In the genomic region with DNA sequence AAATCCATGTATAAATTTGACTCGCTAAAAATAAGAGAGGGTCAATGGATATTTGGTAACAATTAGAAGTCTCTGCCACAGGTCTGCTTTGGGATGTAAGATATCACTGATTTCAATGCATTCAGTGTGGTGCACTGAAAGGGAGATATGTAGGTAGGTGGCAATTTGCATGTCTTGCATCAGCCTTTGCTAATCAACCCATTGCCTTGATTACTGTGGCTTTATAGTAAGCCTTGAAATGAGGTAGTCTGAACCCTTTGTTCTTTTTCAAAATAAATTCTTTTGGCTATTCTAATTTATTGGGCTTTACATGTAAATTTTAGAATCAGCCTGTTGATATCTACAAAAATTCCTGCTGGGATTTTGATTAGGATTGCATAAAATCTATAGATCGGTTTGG, we compare ENCODE assay signal across 19 cellular contexts. TPM values are rescaled to one million over a fixed set of nuclear protein-coding genes. Genes with fewer than 3 reads are reported as not detected.
DNase-seq lines count a peak whose midpoint lies in the region; ATAC-seq, FAIRE-seq and TF ChIP-seq lines count a peak whose summit lies in the region.
"Had no signal": no experiment of that assay in that cellular context is flagged by ENCODE, and none has a peak within 500 bp of the region (broad histone marks: within the 10 kb centered on the region; RNA-seq: fewer than 3 reads in every experiment).

No MANE protein-coding gene starts in this region.

- H2AFZ ChIP-seq in HepG2 (ENCODE audit: low read length): no peak overlapping the region
- H2AFZ ChIP-seq in K562 (ENCODE audit: low read depth, low read length): no peak overlapping the region
- no peak overlapping the region for H2AFZ ChIP-seq in H1 (ENCODE audit: low read length)
- H2AFZ ChIP-seq in mesenchymal stem cell (ENCODE audit: low read depth, low read length): no peak overlapping the region

- H2AK5ac ChIP-seq in H1 (ENCODE audit: low read depth, low read length) (no peak overlapping the region), mesenchymal stem cell (ENCODE audit: low read length, severe bottlenecking) (no peak overlapping the region)

- H3K23ac ChIP-seq in H1 (ENCODE audit: insufficient read length) (no peak overlapping the region), mesenchymal stem cell (ENCODE audit: low read length in 2 of 2) (no peak overlapping the region)

- no peak overlapping the region for H4K5ac ChIP-seq in H1 (ENCODE audit: insufficient read length, low read depth, low read length)

- ATAC-seq in HepG2 (no peak), right lobe of liver (no peak), K562 (peak; percentile 25; the same call in 1 of the 3 replicates)
- ATAC-seq: A549; CD8-positive, alpha-beta T cell had no signal

- CTCF ChIA-PET in HepG2 (lab: Yijun Ruan, JAX; ENCODE audit: low intra/inter-chr PET ratio, low total read pairs) (no interaction called here), K562 (lab: Yijun Ruan, JAX; ENCODE audit: low intra/inter-chr PET ratio) (no interaction called here), H1 (lab: Charles Lee; ENCODE audit: partially characterized antibody) (no interaction called here)

- no peak for TF ChIP-seq CTCF in HepG2 (CRISPR knock-in tag; IDR thresholded peaks at IDR 0.05)
- no peak for TF ChIP-seq CTCF in right lobe of liver (IDR thresholded peaks at IDR 0.05)
- no peak for TF ChIP-seq CTCF in K562 (IDR thresholded peaks at IDR 0.05 in 2 of 3, conservative IDR thresholded peaks at IDR 0.05 in 1 of 3; ENCODE audit: insufficient read depth in 2 of 3, low read depth in 1 of 3, low read length in 3 of 3)
- TF ChIP-seq CTCF in H1 (IDR thresholded peaks at IDR 0.05; ENCODE audit: control extremely low read depth in 1 of 3, insufficient read depth in 1 of 3, low read depth in 1 of 3, low read length in 3 of 3): no peak

- TF ChIP-seq RAD21 in HepG2 (CRISPR knock-in tag; IDR thresholded peaks at IDR 0.05) (no peak), K562 (CRISPR knock-in tag; conservative IDR thresholded peaks at IDR 0.05 in 1 of 2, IDR thresholded peaks at IDR 0.05 in 1 of 2) (no peak), H1 (IDR thresholded peaks at IDR 0.05 in 1 of 2, conservative IDR thresholded peaks at IDR 0.05 in 1 of 2; ENCODE audit: low read depth in 2 of 2, low read length in 2 of 2) (no peak)

- no peak overlapping the region for H2BK12ac ChIP-seq in H1 (ENCODE audit: low read depth, low read length)
- no peak overlapping the region for H2BK12ac ChIP-seq in mesenchymal stem cell (ENCODE audit: low read length in 2 of 2)

- no peak overlapping the region for H2BK120ac ChIP-seq in H1 (replicated peaks; ENCODE audit: low read depth, low read length)
- no peak overlapping the region for H2BK120ac ChIP-seq in mesenchymal stem cell (ENCODE audit: low read depth, low read length)

- no peak for FAIRE-seq in HepG2 (lab: Jason Lieb, UNC)
- FAIRE-seq in K562 (lab: Jason Lieb, UNC): no peak
- no peak for FAIRE-seq in H1 (lab: Jason Lieb, UNC)
- FAIRE-seq: A549, D721Med, GM12891, GM19239 had no signal

- H3K36me3 ChIP-seq in HepG2 (replicated peaks in 1 of 2; ENCODE audit: control insufficient read depth in 1 of 2, insufficient read depth in 2 of 2, low read length in 2 of 2) (no peaks in the 10 kb centered on the region), right lobe of liver (no peaks in the 10 kb centered on the region), K562 (ENCODE audit: control insufficient read depth, insufficient read depth, low read length) (no peaks in the 10 kb centered on the region), H1 (ENCODE audit: control insufficient read depth in 2 of 4, insufficient read depth in 4 of 4, low read length in 3 of 4) (no peaks in the 10 kb centered on the region), mesenchymal stem cell (ENCODE audit: control insufficient read depth in 1 of 2, insufficient read depth in 2 of 2, low read depth in 1 of 2, low read length in 2 of 2) (no peaks in the 10 kb centered on the region)
- H3K36me3 ChIP-seq: BLaER1 treated with 17β-estradiol and CSF1 and Interleukin-3, amounts not matched to agents 10 nM and 100 nM had no signal

- no peak overlapping the region for H2BK20ac ChIP-seq in H1 (ENCODE audit: low read length)

- no peaks in the 10 kb centered on the region for H3K23me2 ChIP-seq in H1 (ENCODE audit: low read depth, low read length)

- no peak for DNase-seq in HepG2 (ENCODE audit: low spot score)
- no peak for DNase-seq in right lobe of liver
- no peak for DNase-seq in K562 (ENCODE audit: extremely low read depth in 1 of 4, low spot score in 3 of 4)
- DNase-seq in H1 (ENCODE audit: low read depth in 1 of 2, low spot score in 2 of 2): no peak
- DNase-seq in activated gamma-delta T cell (lab: John Stamatoyannopoulos, UW): no peak
- no peak for DNase-seq in mesenchymal stem cell
- DNase-seq: Caco-2; Calu3; CD4-positive, alpha-beta T cell; CD8-positive, alpha-beta T cell; DMS79 treated with DMSO at 0.1 percent for 48 hours; GF-D8 had no signal

- H3K4ac ChIP-seq in H1 (replicated peaks; ENCODE audit: insufficient read length, low read depth, low read length) (no peak overlapping the region), mesenchymal stem cell (ENCODE audit: low read depth in 1 of 2, low read length in 2 of 2) (no peak overlapping the region)

- H3K9ac ChIP-seq in HepG2 (ENCODE audit: insufficient read depth, low read depth, low read length) (no peak overlapping the region), K562 (ENCODE audit: insufficient read depth in 1 of 2, low read depth in 2 of 2, low read length in 2 of 2) (no peak overlapping the region), H1 (replicated peaks in 1 of 4; ENCODE audit: extremely low read depth in 1 of 4, low read depth in 3 of 4, low read length in 3 of 4) (no peak overlapping the region), mesenchymal stem cell (ENCODE audit: low read length) (no peak overlapping the region)
- H3K9ac ChIP-seq: BLaER1 treated with 17β-estradiol and CSF1 and Interleukin-3, amounts not matched to agents 10 nM and 100 nM had no signal

- H4K20me1 ChIP-seq in HepG2 (ENCODE audit: insufficient read depth, low read length) (no peaks in the 10 kb centered on the region), K562 (replicated peaks; ENCODE audit: control insufficient read depth, insufficient read depth, low read length) (no peaks in the 10 kb centered on the region), H1 (replicated peaks in 1 of 2; ENCODE audit: control insufficient read depth in 1 of 2, insufficient read depth in 2 of 2, low read length in 2 of 2) (no peaks in the 10 kb centered on the region)
- H4K20me1 ChIP-seq: BLaER1 treated with 17β-estradiol and CSF1 and Interleukin-3, amounts not matched to agents 10 nM and 100 nM had no signal

- intact Hi-C loops in HepG2 (cut with micrococcal nuclease; ENCODE audit: unreplicated experiment) (no loop called here), right lobe of liver (cut with DNase I) (no loop called here), K562 (cut with micrococcal nuclease) (no loop called here)

- H3K4me1 ChIP-seq in HepG2 (ENCODE audit: insufficient read depth, low read length): peaks cover 14% of the 10 kb centered on the region
- peaks cover 0 to 5% (median 0%) of the 10 kb centered on the region in 4 donors for H3K4me1 ChIP-seq in right lobe of liver
- no peaks in the 10 kb centered on the region for H3K4me1 ChIP-seq in K562 (replicated peaks in 1 of 2; ENCODE audit: control insufficient read depth in 2 of 2, insufficient read depth in 2 of 2, low read length in 2 of 2)
- peaks cover 0 to 4% (median 0%) of the 10 kb centered on the region in 4 experiments; a peak in 1 of 7 replicates for H3K4me1 ChIP-seq in H1 (replicated peaks in 1 of 4; ENCODE audit: control insufficient read depth in 3 of 4, insufficient read depth in 4 of 4, low read length in 3 of 4)
- H3K4me1 ChIP-seq in mesenchymal stem cell (ENCODE audit: control insufficient read depth, insufficient read depth, low read depth, low read length): no peaks in the 10 kb centered on the region
- H3K4me1 ChIP-seq: A549, Caco-2 had no signal

- H3K4me2 ChIP-seq in HepG2 (ENCODE audit: low read depth, low read length): peak overlapping the region; percentile 14; the same call in 1 of the 2 replicates
- no peak overlapping the region for H3K4me2 ChIP-seq in K562 (ENCODE audit: insufficient read depth, low read length)
- H3K4me2 ChIP-seq in H1 (ENCODE audit: insufficient read depth in 1 of 2, low read depth in 2 of 2, low read length in 2 of 2): no peak overlapping the region
- no peak overlapping the region for H3K4me2 ChIP-seq in mesenchymal stem cell (ENCODE audit: low read length, poor library complexity, severe bottlenecking)
- H3K4me2 ChIP-seq: A549; BLaER1 treated with 17β-estradiol and CSF1 and Interleukin-3, amounts not matched to agents 10 nM and 100 nM had no signal

- no peak overlapping the region for H2BK15ac ChIP-seq in H1 (ENCODE audit: low read length)
- H2BK15ac ChIP-seq in mesenchymal stem cell (ENCODE audit: low read depth, poor library complexity, severe bottlenecking): no peak overlapping the region

- BruUV-seq in HepG2 (replicated peaks; lab: Mats Ljungman, UMichigan) (no TSS peak), K562 (replicated peaks; lab: Mats Ljungman, UMichigan) (no TSS peak)

- no peak overlapping the region for H3K56ac ChIP-seq in H1 (replicated peaks; ENCODE audit: insufficient read length, low read depth, low read length)

- H2BK5ac ChIP-seq in H1 (ENCODE audit: low read depth, low read length) (no peak overlapping the region), mesenchymal stem cell (ENCODE audit: low read depth, low read length, poor library complexity, severe bottlenecking) (no peak overlapping the region)

- no peak overlapping the region for H3K4me3 ChIP-seq in HepG2 (replicated peaks in 1 of 3; ENCODE audit: insufficient read depth in 1 of 3, low read depth in 2 of 3, low read length in 3 of 3)
- H3K4me3 ChIP-seq in right lobe of liver: no peak overlapping the region
- H3K4me3 ChIP-seq in K562: no peak overlapping the region
- no peak overlapping the region for H3K4me3 ChIP-seq in H1 (ENCODE audit: extremely low read depth in 1 of 4, insufficient read depth in 2 of 4, low read depth in 3 of 4, low read length in 4 of 4)
- no peak overlapping the region for H3K4me3 ChIP-seq in mesenchymal stem cell (ENCODE audit: insufficient read depth in 1 of 2, low read depth in 1 of 2, low read length in 2 of 2)
- H3K4me3 ChIP-seq: A549; BLaER1 treated with 17β-estradiol and CSF1 and Interleukin-3, amounts not matched to agents 10 nM and 100 nM had no signal

- H4K8ac ChIP-seq in H1 (ENCODE audit: extremely low read depth, insufficient read depth, low read length) (no peak overlapping the region), mesenchymal stem cell (ENCODE audit: low read length) (no peak overlapping the region)

- H3K14ac ChIP-seq in H1 (ENCODE audit: insufficient read length) (no peak overlapping the region), mesenchymal stem cell (ENCODE audit: low read length in 2 of 2) (no peak overlapping the region)

- TF ChIP-seq POLR2A in HepG2 (IDR thresholded peaks at IDR 0.05; ENCODE audit: insufficient read depth in 1 of 2, low read depth in 2 of 2, low read length in 2 of 2) (no peak), right lobe of liver (IDR thresholded peaks at IDR 0.05) (no peak), K562 (conservative IDR thresholded peaks at IDR 0.05) (no peak), H1 (IDR thresholded peaks at IDR 0.05; ENCODE audit: control extremely low read depth in 1 of 2, low read depth in 2 of 2, low read length in 2 of 2) (no peak)

- in situ Hi-C loops in HepG2 (cut with HindIII; ENCODE audit: extremely low pct_ligation_motif_present, low pct_unique_long_range_greater_than_20kb) (no loop called here), K562 (cut with MboI) (no loop called here)

- no peaks in the 10 kb centered on the region for H3K79me1 ChIP-seq in H1 (ENCODE audit: low read depth, low read length)
- H3K79me1 ChIP-seq in mesenchymal stem cell (replicated peaks; ENCODE audit: low read length, poor library complexity, severe bottlenecking): no peaks in the 10 kb centered on the region

- no peak overlapping the region for H3K27ac ChIP-seq in HepG2 (ENCODE audit: extremely low read length, insufficient read depth, low read length)
- H3K27ac ChIP-seq in right lobe of liver: no peak overlapping the region
- no peak overlapping the region for H3K27ac ChIP-seq in K562 (ENCODE audit: extremely low read depth, low read depth, low read length)
- H3K27ac ChIP-seq in H1 (ENCODE audit: low read depth, low read length): no peak overlapping the region
- H3K27ac ChIP-seq in mesenchymal stem cell (ENCODE audit: low read length, poor library complexity, severe bottlenecking): no peak overlapping the region
- H3K27ac ChIP-seq: 22Rv1; A549; BLaER1 treated with 17β-estradiol and CSF1 and Interleukin-3, amounts not matched to agents 10 nM and 100 nM; C4-2B had no signal

- no peaks in the 10 kb centered on the region for H3K79me2 ChIP-seq in HepG2 (ENCODE audit: insufficient read depth, low read length)
- no peaks in the 10 kb centered on the region for H3K79me2 ChIP-seq in K562 (ENCODE audit: control insufficient read depth, insufficient read depth, low read length)
- H3K79me2 ChIP-seq in H1 (ENCODE audit: control insufficient read depth in 1 of 2, insufficient read depth in 2 of 2, low read length in 2 of 2): no peaks in the 10 kb centered on the region

- TF ChIP-seq EP300 in HepG2 (IDR thresholded peaks at IDR 0.05; ENCODE audit: low read depth in 2 of 2, low read length in 2 of 2): no peak
- TF ChIP-seq EP300 in HepG2 (CRISPR knock-in tag; IDR thresholded peaks at IDR 0.05; ENCODE audit: borderline replicate concordance): no peak
- TF ChIP-seq EP300 in K562 (IDR thresholded peaks at IDR 0.05; ENCODE audit: low read length): no peak
- TF ChIP-seq EP300 in H1 (IDR thresholded peaks at IDR 0.05; ENCODE audit: borderline replicate concordance in 1 of 2, low read depth in 2 of 2, low read length in 2 of 2): no peak

- no peak overlapping the region for H4K91ac ChIP-seq in H1 (replicated peaks; ENCODE audit: insufficient read length, low read length)
- no peak overlapping the region for H4K91ac ChIP-seq in mesenchymal stem cell (ENCODE audit: low read length)

- H3K9me3 ChIP-seq in HepG2 (ENCODE audit: low read length): no peaks in the 10 kb centered on the region
- H3K9me3 ChIP-seq in right lobe of liver: no peaks in the 10 kb centered on the region
- H3K9me3 ChIP-seq in K562 (replicated peaks; ENCODE audit: control insufficient read depth, insufficient read depth, low read depth, low read length): no peaks in the 10 kb centered on the region
- no peaks in the 10 kb centered on the region; a peak in 1 of 4 replicates for H3K9me3 ChIP-seq in H1 (ENCODE audit: insufficient read depth in 2 of 2, low read depth in 1 of 2, low read length in 1 of 2)
- H3K9me3 ChIP-seq in mesenchymal stem cell (ENCODE audit: control insufficient read depth, low read length): no peaks in the 10 kb centered on the region
- H3K9me3 ChIP-seq: Caco-2 had no signal

- no peaks in the 10 kb centered on the region for H3K9me1 ChIP-seq in K562 (ENCODE audit: control insufficient read depth, insufficient read depth, low read length)

- H3K27me3 ChIP-seq in HepG2 (ENCODE audit: control insufficient read depth in 1 of 2, insufficient read depth in 2 of 2, low read length in 2 of 2): no peaks in the 10 kb centered on the region; a peak in 1 of 5 replicates
- H3K27me3 ChIP-seq in right lobe of liver: no peaks in the 10 kb centered on the region
- H3K27me3 ChIP-seq in K562 (ENCODE audit: control insufficient read depth in 2 of 2, insufficient read depth in 2 of 2, low read length in 2 of 2): no peaks in the 10 kb centered on the region
- H3K27me3 ChIP-seq in H1 (replicated peaks in 1 of 4; ENCODE audit: control insufficient read depth in 3 of 4, extremely low read depth in 1 of 4, insufficient read depth in 3 of 4, low read length in 3 of 4): no peaks in the 10 kb centered on the region
- no peaks in the 10 kb centered on the region for H3K27me3 ChIP-seq in mesenchymal stem cell (ENCODE audit: control insufficient read depth in 1 of 2, insufficient read depth in 1 of 2, low read length in 2 of 2)
- H3K27me3 ChIP-seq: BLaER1 treated with 17β-estradiol and CSF1 and Interleukin-3, amounts not matched to agents 10 nM and 100 nM had no signal

- POLR2A ChIA-PET in HepG2 (lab: Yijun Ruan, JAX) (interaction anchor here (0.8 kb wide), 1 partner anchor 21 kb away, joined by 4 read pairs; no protein-coding TSS in a partner anchor), K562 (lab: Yijun Ruan, JAX) (interaction anchor here (0.5 kb wide), 1 partner anchor 18 kb away, joined by 3 read pairs; no protein-coding TSS in a partner anchor), H1 (lab: Charles Lee; ENCODE audit: partially characterized antibody) (no interaction called here)

- H3K18ac ChIP-seq in H1 (ENCODE audit: extremely low read depth, low read length) (no peak overlapping the region), mesenchymal stem cell (ENCODE audit: low read depth in 1 of 2, low read length in 2 of 2) (no peak overlapping the region)

- 44% methylated on average over 2 of the region's 2 CpGs for WGBS in HepG2 (ENCODE audit: low lambda C conversion rate)
- 75% methylated on average over 2 of the region's 2 CpGs for WGBS in right lobe of liver (ENCODE audit: insufficient coverage, low coverage, low lambda C conversion rate, missing lambda C conversion rate)
- WGBS in K562 (ENCODE audit: insufficient coverage, low coverage, missing lambda C conversion rate): 10% methylated on average over 2 of the region's 2 CpGs
- WGBS in H1 (ENCODE audit: extremely low coverage in 1 of 2, insufficient coverage in 1 of 2, insufficient read length in 1 of 2, insufficient replicate concordance in 2 of 2, low coverage in 1 of 2, low lambda C conversion rate in 2 of 2, missing lambda C conversion rate in 1 of 2), 2 experiments: 82% methylated on average over 2 of the region's 2 CpGs; no CpG with 5 or more reads in 1 of the 2 experiments
- WGBS in mesenchymal stem cell: 91% methylated on average over 2 of the region's 2 CpGs

RNA-seq across cellular contexts. Expression of gene TBCA, which starts 15.8 kb away (rescaled TPM):
- 309 and 398 TPM in 2 replicates for total RNA-seq in HepG2 (2016; rRNA removed; fragmentation: Illumina TruSeq; extraction: Trizol)
- 188 and 190 TPM in 2 replicates for total RNA-seq in HepG2 (2016; cell fraction: cytosol; rRNA removed; fragmentation: Illumina TruSeq; extraction: Trizol; ENCODE audit: low read depth)
- total RNA-seq in HepG2 (2016; cell fraction: insoluble cytoplasmic fraction; rRNA removed; fragmentation: Illumina TruSeq; extraction: Trizol): 314 and 394 TPM in 2 replicates
- total RNA-seq in HepG2 (2016; cell fraction: membrane; rRNA removed; fragmentation: Illumina TruSeq; extraction: Trizol): 213 and 228 TPM in 2 replicates
- total RNA-seq in HepG2 (2016; cell fraction: nucleus; rRNA removed; fragmentation: Illumina TruSeq; extraction: Trizol): 121 and 126 TPM in 2 replicates
- polyA plus RNA-seq in HepG2 (2011; rRNA removed): 73.3 and 93.8 TPM in 2 replicates
- polyA plus RNA-seq in HepG2 (2011; cell fraction: cytosol; rRNA removed): 69.3 and 95.9 TPM in 2 replicates
- 22.7 and 38.2 TPM in 2 replicates for polyA plus RNA-seq in HepG2 (2011; cell fraction: nucleus; rRNA removed)
- 312 and 399 TPM in 2 replicates for polyA plus RNA-seq in HepG2 (2012)
- polyA plus RNA-seq in HepG2 (2016; cell fraction: cytosol; fragmentation: Illumina TruSeq; extraction: Trizol; ENCODE audit: low read depth): 196 and 223 TPM in 2 replicates
- 459 and 468 TPM in 2 replicates for polyA plus RNA-seq in HepG2 (2016; cell fraction: insoluble cytoplasmic fraction; fragmentation: Illumina TruSeq; extraction: Trizol; ENCODE audit: low read depth)
- polyA plus RNA-seq in HepG2 (2016; cell fraction: membrane; fragmentation: Illumina TruSeq; extraction: Trizol; ENCODE audit: low read depth): 234 TPM in 2 replicates
- polyA plus RNA-seq in HepG2 (2016; cell fraction: nucleus; fragmentation: Illumina TruSeq; extraction: Trizol; ENCODE audit: insufficient read depth, low read depth): 278 and 287 TPM in 2 replicates
- polyA minus RNA-seq in HepG2 (2011; rRNA and poly(A)+ RNA removed; ENCODE audit: low replicate concordance): 2.0 and 3.4 TPM in 2 replicates
- polyA minus RNA-seq in HepG2 (2011; cell fraction: cytosol; rRNA and poly(A)+ RNA removed): 31.8 and 37.9 TPM in 2 replicates
- 21.8 and 29.8 TPM in 2 replicates for polyA minus RNA-seq in HepG2 (2011; cell fraction: nucleus; rRNA and poly(A)+ RNA removed)
- 100 to 1,000 TPM in 4 of 6 experiments, 10 to 100 TPM in 2; 92.1 to 165 (median 127) TPM for total RNA-seq in right lobe of liver
- 8.1 and 28.0 TPM in 2 replicates for total RNA-seq in K562 (2011; cell fraction: chromatin; rRNA removed; ENCODE audit: low replicate concordance)
- total RNA-seq in K562 (2011; cell fraction: nucleolus; rRNA removed): 11.3 and 12.1 TPM in 2 replicates
- total RNA-seq in K562 (2011; cell fraction: nucleoplasm; rRNA removed): 23.6 and 28.9 TPM in 2 replicates
- 200 and 293 TPM in 2 replicates for total RNA-seq in K562 (2014; rRNA removed)
- total RNA-seq in K562 (2014; rRNA removed; fragmentation: Illumina TruSeq; extraction: Trizol): 274 and 305 TPM in 2 replicates
- 315 and 336 TPM in 2 replicates for total RNA-seq in K562 (2015; rRNA removed; fragmentation: Illumina TruSeq; extraction: Trizol)
- 267 and 288 TPM in 2 replicates for total RNA-seq in K562 (2021)
- 119 and 164 TPM in 2 replicates for polyA plus RNA-seq in K562 (2011; rRNA removed)
- 25.0 and 59.7 TPM in 2 replicates for polyA plus RNA-seq in K562 (2011; cell fraction: cytosol; rRNA removed)
- polyA plus RNA-seq in K562 (2011; cell fraction: nucleus; rRNA removed): 26.6 and 38.8 TPM in 2 replicates
- 258 and 421 TPM in 2 replicates for polyA plus RNA-seq in K562 (2012)
- 308 and 334 TPM in 2 replicates for polyA plus RNA-seq in K562 (2014; fragmentation: Illumina TruSeq; extraction: Trizol)
- polyA plus RNA-seq in K562 (2014; fragmentation: Nextera tagmentation; extraction: Ambion mirVana): 100 to 1,000 TPM; 588 to 661 TPM
- 596 and 618 TPM in 2 replicates for polyA plus RNA-seq in K562 (2014; rRNA removed)
- 42.7 and 54.8 TPM in 2 replicates for polyA minus RNA-seq in K562 (2011; rRNA and poly(A)+ RNA removed)
- 36.1 and 53.5 TPM in 2 replicates for polyA minus RNA-seq in K562 (2011; cell fraction: cytosol; rRNA and poly(A)+ RNA removed)
- polyA minus RNA-seq in K562 (2011; cell fraction: nucleus; rRNA and poly(A)+ RNA removed): 7.1 and 16.2 TPM in 2 replicates
- 315 and 320 TPM in 2 replicates for total RNA-seq in H1 (2021; fragmentation: NEBNext Ultra II Directional; extraction: Animal tissue kit (Norgen Biotek cat#: 25700))
- 40.4 and 55.7 TPM in 2 replicates for polyA plus RNA-seq in H1 (2011; rRNA removed)
- polyA plus RNA-seq in H1 (2011; cell fraction: cytosol; rRNA removed): 203 TPM
- 20.1 TPM for polyA plus RNA-seq in H1 (2011; cell fraction: nucleus; rRNA removed)
- polyA plus RNA-seq in H1 (2012, experiment 1 of 2): 172 to 409 TPM (median 203 TPM) in 4 replicates
- polyA plus RNA-seq in H1 (2012, experiment 2 of 2): 175 TPM
- 799 TPM for polyA plus RNA-seq in H1 (2013, experiment 1 of 2)
- polyA plus RNA-seq in H1 (2013, experiment 2 of 2): 801 TPM
- 3.9 and 5.0 TPM in 2 replicates for polyA minus RNA-seq in H1 (2011; rRNA and poly(A)+ RNA removed)
- polyA minus RNA-seq in H1 (2011; cell fraction: cytosol; rRNA and poly(A)+ RNA removed): 46.1 TPM
- polyA minus RNA-seq in H1 (2011; cell fraction: nucleus; rRNA and poly(A)+ RNA removed): 9.2 TPM
- 447 TPM for polyA plus RNA-seq in mesenchymal stem cell (2013, experiment 1 of 2)
- polyA plus RNA-seq in mesenchymal stem cell (2013, experiment 2 of 2): 448 TPM
